8 cellular contexts compared by ENCODE assay signal in the genomic region with DNA sequence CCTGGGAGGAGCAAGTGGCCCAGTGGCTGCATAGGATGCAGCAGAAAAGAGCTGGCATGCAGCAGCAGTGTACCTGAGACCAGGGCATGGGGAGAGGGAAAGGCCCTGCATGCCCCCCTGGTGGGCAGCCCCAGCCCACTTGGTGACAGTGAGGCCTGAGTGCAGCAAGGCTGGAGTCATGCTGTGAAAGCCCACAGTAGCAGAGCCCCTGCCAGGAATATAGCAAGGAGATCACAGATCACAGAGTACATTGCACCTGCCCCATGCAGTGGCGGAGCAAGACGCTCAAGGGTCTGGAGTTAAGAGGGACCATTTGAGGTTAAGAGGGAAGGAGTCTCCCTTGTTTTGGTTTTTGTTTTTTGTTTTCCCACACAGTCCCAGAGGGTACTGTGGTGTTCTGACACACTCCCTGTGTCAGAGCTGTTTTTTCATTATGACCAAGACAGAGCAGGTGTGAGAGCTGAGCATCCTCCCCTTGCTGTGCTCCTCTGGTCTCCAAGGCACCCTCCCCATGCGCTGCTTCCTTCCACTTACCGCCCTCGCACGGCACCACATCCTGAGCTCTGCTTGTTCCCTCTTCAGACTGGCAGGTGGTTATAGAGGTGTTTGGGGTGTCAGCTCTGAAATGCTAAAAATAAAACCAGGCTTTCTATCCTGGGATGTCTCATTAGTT.
DNase-seq lines count a peak whose midpoint lies in the region; ATAC-seq, FAIRE-seq and TF ChIP-seq lines count a peak whose summit lies in the region.

No MANE protein-coding gene starts in this region.

- ATAC-seq in GM21619 (IDR thresholded peaks at IDR 0.05; ENCODE audit: unreplicated experiment): peak; percentile 96
- peak; percentile 90 to 97 for ATAC-seq in natural killer cell treated with Interleukin-12 subunit alpha and Interleukin-12 subunit beta and Interleukin-15 and Interleukin-18, amount 100 ng/mL, for 72 hours

- H3K36me3 Mint-ChIP-seq in natural killer cell treated with Interleukin-12 subunit alpha and Interleukin-12 subunit beta and Interleukin-15 and Interleukin-18, amount 100 ng/mL, for 72 hours: no peaks in the 10 kb centered on the region

- H3K9me3 Mint-ChIP-seq in natural killer cell treated with Interleukin-12 subunit alpha and Interleukin-12 subunit beta and Interleukin-15 and Interleukin-18, amount 100 ng/mL, for 72 hours: no peaks in the 10 kb centered on the region

- TF ChIP-seq CTCF in GM12864 (IDR thresholded peaks at IDR 0.05; ENCODE audit: low read depth, low read length, missing control alignments) (no peak), NB4 (IDR thresholded peaks at IDR 0.05; ENCODE audit: low read depth, low read length) (no peak)

- H3K4me3 Mint-ChIP-seq in natural killer cell treated with Interleukin-12 subunit alpha and Interleukin-12 subunit beta and Interleukin-15 and Interleukin-18, amount 100 ng/mL, for 72 hours: peak overlapping the region; percentile 80

- H3K27me3 Mint-ChIP-seq in natural killer cell treated with Interleukin-12 subunit alpha and Interleukin-12 subunit beta and Interleukin-15 and Interleukin-18, amount 100 ng/mL, for 72 hours: peaks cover 0 to 24% of the 10 kb centered on the region in 2 donors

- TF ChIP-seq POLR2A in NB4 (IDR thresholded peaks at IDR 0.05; ENCODE audit: extremely low read depth, insufficient read length): no peak

- no peak for FAIRE-seq in urothelium cell line (lab: Jason Lieb, UNC)

- H3K27ac Mint-ChIP-seq in natural killer cell treated with Interleukin-12 subunit alpha and Interleukin-12 subunit beta and Interleukin-15 and Interleukin-18, amount 100 ng/mL, for 72 hours: peak overlapping the region; percentile 31 to 47

- H3K4me3 ChIP-seq in GM12864 (ENCODE audit: low read depth, low read length) (peak overlapping the region; percentile 18; the same call in 1 of the 2 replicates), NB4 (ENCODE audit: low read depth, low read length) (no peak overlapping the region)

- DNase-seq in GM12864 (ENCODE audit: low read depth) (peak; percentile 69), NB4 (ENCODE audit: low read depth) (peak; percentile 49), activated T-cell treated with anti-CD3 and anti-CD28 coated beads for 48 hours (ENCODE audit: low read depth) (peak; percentile 66), urothelium cell line (ENCODE audit: low spot score) (no peak), NCI-H82 treated with DMSO at 0.1 percent for 48 hours (lab: John Stamatoyannopoulos, UW; ENCODE audit: unreplicated experiment) (no peak), NCI-H2171 (lab: John Stamatoyannopoulos, UW) (no peak)
- DNase-seq in natural killer cell treated with Interleukin-12 subunit alpha and Interleukin-12 subunit beta and Interleukin-15 and Interleukin-18, amount 100 ng/mL, for 72 hours (ENCODE audit: low spot score): peak; percentile 67

- H3K4me1 Mint-ChIP-seq in natural killer cell treated with Interleukin-12 subunit alpha and Interleukin-12 subunit beta and Interleukin-15 and Interleukin-18, amount 100 ng/mL, for 72 hours (ENCODE audit: low read depth in 2 of 2): peaks cover 22 to 23% of the 10 kb centered on the region in 2 donors

Comparison
In these comparisons a context has a peak if more than half of its experiments do, and no peak if none do; other contexts are left out.
1. DNase-seq: peak in GM12864 (single experiment), NB4 (single experiment), activated T-cell treated with anti-CD3 and anti-CD28 coated beads for 48 hours (single experiment) and natural killer cell treated with Interleukin-12 subunit alpha and Interleukin-12 subunit beta and Interleukin-15 and Interleukin-18, amount 100 ng/mL, for 72 hours (single experiment); none in urothelium cell line (single experiment), NCI-H82 treated with DMSO at 0.1 percent for 48 hours (single experiment) and NCI-H2171 (single experiment).